15 cellular contexts compared by ENCODE assay signal in the genomic region with DNA sequence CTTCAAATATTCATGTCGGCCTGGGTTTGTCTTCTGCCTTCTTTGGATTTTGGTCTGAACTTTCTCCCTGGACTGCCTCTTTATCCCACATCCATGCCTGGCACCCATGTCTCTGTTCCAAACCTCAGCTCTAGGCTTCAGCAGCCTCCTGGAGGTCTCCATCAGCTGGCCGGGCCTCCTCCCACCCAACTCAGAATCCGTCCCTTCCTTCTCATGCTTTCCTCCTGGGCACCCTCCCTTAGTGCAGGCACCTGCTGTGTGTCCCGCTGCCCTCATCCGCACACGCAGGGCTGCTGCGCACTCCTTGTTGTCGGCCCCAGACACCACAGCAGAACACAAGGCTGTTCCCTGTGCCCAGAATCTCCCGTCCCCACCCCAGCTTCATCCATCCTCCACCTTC. TPM values are rescaled to one million over a fixed set of nuclear protein-coding genes. Genes with fewer than 3 reads are reported as not detected.
A peak's percentile ranks its signal among the peaks of the same experiment; 100 is the strongest.
DNase-seq lines count a peak whose midpoint lies in the region; ATAC-seq and TF ChIP-seq lines count a peak whose summit lies in the region.
"Had no signal": no experiment of that assay in that cellular context is flagged by ENCODE, and none has a peak within 500 bp of the region (broad histone marks: within the 10 kb centered on the region; RNA-seq: fewer than 3 reads in every experiment).

No MANE protein-coding gene starts in this region.

- H3K4me3 Mint-ChIP-seq in activated CD4-positive, alpha-beta T cell treated with anti-CD3 and anti-CD28 coated beads, Interleukin-2, amount 10 ng/mL, durations not matched to agents 7 days and 5 days: no peak overlapping the region
- H3K4me3 Mint-ChIP-seq in endothelial cell (ENCODE audit: unreplicated experiment): peak overlapping the region; percentile 64

- H3K27ac Mint-ChIP-seq in activated CD4-positive, alpha-beta T cell treated with anti-CD3 and anti-CD28 coated beads, Interleukin-2, amount 10 ng/mL, durations not matched to agents 7 days and 5 days: peak overlapping the region; percentile 37
- H3K27ac Mint-ChIP-seq in endothelial cell (ENCODE audit: unreplicated experiment): peak overlapping the region; percentile 69

- no peaks in the 10 kb centered on the region for H3K27me3 Mint-ChIP-seq in activated CD4-positive, alpha-beta T cell treated with anti-CD3 and anti-CD28 coated beads, Interleukin-2, amount 10 ng/mL, durations not matched to agents 7 days and 5 days
- H3K27me3 Mint-ChIP-seq in endothelial cell (ENCODE audit: unreplicated experiment): peaks cover 16% of the 10 kb centered on the region

- ATAC-seq in DND-41 (ENCODE audit: insufficient read depth, low read depth): no peak

- intact Hi-C loops in spleen (cut with DNase I; ENCODE audit: low total_unique reads): no loop called here

- no peak for TF ChIP-seq CTCF in DND-41 (IDR thresholded peaks at IDR 0.05; ENCODE audit: borderline replicate concordance, extremely low read depth, low read length, poor library complexity, severe bottlenecking)
- no peak for TF ChIP-seq CTCF in endothelial cell (IDR thresholded peaks at IDR 0.05; ENCODE audit: unreplicated experiment)
- no peak for TF ChIP-seq CTCF in spleen (IDR thresholded peaks at IDR 0.05 in 8 of 11, conservative IDR thresholded peaks at IDR 0.05 in 3 of 11)
- TF ChIP-seq CTCF in foreskin fibroblast (IDR thresholded peaks at IDR 0.05; ENCODE audit: low read depth, low read length): no peak

- H3K79me2 ChIP-seq in DND-41 (ENCODE audit: insufficient read depth, low read length): peaks cover 97% of the 10 kb centered on the region

- peaks cover 75% of the 10 kb centered on the region for H3K4me1 Mint-ChIP-seq in activated CD4-positive, alpha-beta T cell treated with anti-CD3 and anti-CD28 coated beads, Interleukin-2, amount 10 ng/mL, durations not matched to agents 7 days and 5 days
- H3K4me1 Mint-ChIP-seq in endothelial cell (ENCODE audit: unreplicated experiment): peaks cover 77% of the 10 kb centered on the region

- POLR2A ChIA-PET in activated CD4-positive, alpha-beta T cell treated with anti-CD3 and anti-CD28 coated beads, Interleukin-2, amount 10 ng/mL, durations not matched to agents 7 days and 5 days (lab: Charles Lee): no interaction called here

- no peak overlapping the region for H3K4me3 ChIP-seq in DND-41 (ENCODE audit: low read depth in 1 of 2, low read length in 2 of 2)
- no peak overlapping the region for H3K4me3 ChIP-seq in spleen
- H3K4me3 ChIP-seq in foreskin fibroblast (ENCODE audit: low read depth in 1 of 2, low read length in 2 of 2): no peak overlapping the region

- peaks cover 93% of the 10 kb centered on the region for H3K4me1 ChIP-seq in DND-41 (ENCODE audit: insufficient read depth, low read length)
- peaks cover 21 to 67% (median 36%) of the 10 kb centered on the region in 6 donors for H3K4me1 ChIP-seq in spleen

- peaks cover 14% of the 10 kb centered on the region for H4K20me1 ChIP-seq in DND-41 (ENCODE audit: insufficient read depth, low read length)

- H2AFZ ChIP-seq in DND-41 (ENCODE audit: low read depth, low read length): no peak overlapping the region

- H3K9ac ChIP-seq in DND-41 (ENCODE audit: low read depth, low read length): 0 out of 2 replicates have a peak overlapping the region, but pooled peaks have one; percentile 2

- no peak for TF ChIP-seq POLR2A in spleen (IDR thresholded peaks at IDR 0.05)

- no peak for DNase-seq in activated CD4-positive, alpha-beta T cell treated with anti-CD3 and anti-CD28 coated beads, Interleukin-2, amount 10 ng/mL, durations not matched to agents 7 days and 5 days
- DNase-seq in activated CD4-positive, alpha-beta T cell treated with anti-CD3 and anti-CD28 coated beads for 1 hour: no peak
- DNase-seq in DND-41 (no peak), endothelial cell (ENCODE audit: low spot score) (no peak), spleen (peak; percentile 58), foreskin fibroblast (no peak), HuH-7 (ENCODE audit: low spot score) (no peak)
- DNase-seq in stimulated activated CD4-positive, alpha-beta T cell treated with anti-CD3 and anti-CD28 coated beads, Interleukin-4, amount 100 ng/mL, for 1 hour: no peak
- DNase-seq: DMS79 treated with DMSO at 0.1 percent for 48 hours, HCEC 1CT, NCI-H187, NCI-H345, NCI-H526 treated with DMSO at 0.1 percent for 48 hours, SHP77 had no signal

- CTCF ChIA-PET in activated CD4-positive, alpha-beta T cell treated with anti-CD3 and anti-CD28 coated beads, Interleukin-2, amount 10 ng/mL, durations not matched to agents 7 days and 5 days (lab: Charles Lee): interaction anchor here (0.6 to 3.3 kb wide), 2 partner anchors 9 to 229 kb away, joined by 3 to 22 read pairs; no protein-coding TSS in a partner anchor

- 94 to 98% (median 97%) methylated on average over 9 of the region's 9 CpGs for WGBS in spleen, 5 donors

- peaks cover 9% of the 10 kb centered on the region for H3K36me3 Mint-ChIP-seq in activated CD4-positive, alpha-beta T cell treated with anti-CD3 and anti-CD28 coated beads, Interleukin-2, amount 10 ng/mL, durations not matched to agents 7 days and 5 days (ENCODE audit: low read depth)
- peaks cover 38% of the 10 kb centered on the region for H3K36me3 Mint-ChIP-seq in endothelial cell (ENCODE audit: low read depth, unreplicated experiment)

- peak overlapping the region; percentile 96 for H3K27ac ChIP-seq in DND-41 (ENCODE audit: low read length)
- H3K27ac ChIP-seq in spleen: no peak overlapping the region

- peaks cover 5% of the 10 kb centered on the region for H3K9me3 Mint-ChIP-seq in activated CD4-positive, alpha-beta T cell treated with anti-CD3 and anti-CD28 coated beads, Interleukin-2, amount 10 ng/mL, durations not matched to agents 7 days and 5 days
- H3K9me3 Mint-ChIP-seq in endothelial cell (ENCODE audit: unreplicated experiment): no peaks in the 10 kb centered on the region

- no peak overlapping the region for H3K4me2 ChIP-seq in DND-41 (ENCODE audit: insufficient read depth, low read length)

- H3K9me3 ChIP-seq in DND-41 (ENCODE audit: insufficient read depth, low read length, severe bottlenecking) (no peaks in the 10 kb centered on the region), spleen (no peaks in the 10 kb centered on the region)

- H3K27me3 ChIP-seq in DND-41 (ENCODE audit: insufficient read depth, low read length, poor library complexity) (no peaks in the 10 kb centered on the region), spleen (replicated peaks in 1 of 7) (peaks cover 0 to 68% (median 0%) of the 10 kb centered on the region in 7 donors)

- H3K36me3 ChIP-seq in DND-41 (ENCODE audit: insufficient read depth, low read length): peaks cover 76% of the 10 kb centered on the region
- H3K36me3 ChIP-seq in spleen: no peaks in the 10 kb centered on the region

RNA-seq across cellular contexts. Expression of a gene that starts 14.0 kb away (rescaled TPM):
- under 1 TPM in 1 of 2 experiments, not detected in 1; 0.20 TPM for total RNA-seq in activated CD4-positive, alpha-beta T cell treated with anti-CD3 and anti-CD28 coated beads, Interleukin-2, amount 10 ng/mL, durations not matched to agents 7 days and 5 days
- total RNA-seq in endothelial cell (ENCODE audit: unreplicated experiment): 0.36 TPM
- total RNA-seq in spleen: 1 to 10 TPM in 5 of 7 donors, under 1 TPM in 2; 0.76 to 3.3 (median 1.5) TPM
- 1 to 10 TPM in 1 of 3 donors, under 1 TPM in 2; 0.53 to 1.1 (median 0.57) TPM for polyA plus RNA-seq in spleen
- total RNA-seq: A673 had no signal

RNA-seq across cellular contexts. Expression of a gene that starts 45.7 kb away (rescaled TPM):
- total RNA-seq in activated CD4-positive, alpha-beta T cell treated with anti-CD3 and anti-CD28 coated beads, Interleukin-2, amount 10 ng/mL, durations not matched to agents 7 days and 5 days: 10 to 100 TPM; 11.4 to 13.1 TPM
- total RNA-seq in endothelial cell (ENCODE audit: unreplicated experiment) (12.0 TPM), spleen (10 to 100 TPM in 1 of 7 donors, 1 to 10 TPM in 6; 8.3 to 11.4 (median 9.1) TPM)
- polyA plus RNA-seq in spleen: 1 to 10 TPM; 3.1 to 4.2 (median 3.6) TPM
